2 cellular contexts compared by ENCODE assay signal in genomic region chr2:173750332-173750731, GRCh38.
TF ChIP-seq lines count a peak whose summit lies in the region.

No MANE protein-coding gene starts in this region.

TF ChIP-seq in IMR-90, 13 proteins besides CTCF, POLR2A, EP300 and RAD21:
- TF ChIP-seq, protein P1, sequence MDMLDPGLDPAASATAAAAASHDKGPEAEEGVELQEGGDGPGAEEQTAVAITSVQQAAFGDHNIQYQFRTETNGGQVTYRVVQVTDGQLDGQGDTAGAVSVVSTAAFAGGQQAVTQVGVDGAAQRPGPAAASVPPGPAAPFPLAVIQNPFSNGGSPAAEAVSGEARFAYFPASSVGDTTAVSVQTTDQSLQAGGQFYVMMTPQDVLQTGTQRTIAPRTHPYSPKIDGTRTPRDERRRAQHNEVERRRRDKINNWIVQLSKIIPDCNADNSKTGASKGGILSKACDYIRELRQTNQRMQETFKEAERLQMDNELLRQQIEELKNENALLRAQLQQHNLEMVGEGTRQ (IDR thresholded peaks at IDR 0.05; ENCODE audit: low read depth, low read length) = no peak
- TF ChIP-seq MXI1 (IDR thresholded peaks at IDR 0.05; ENCODE audit: borderline replicate concordance, low read depth, low read length) (no peak), FOS (IDR thresholded peaks at IDR 0.05; ENCODE audit: low read depth, low read length) (no peak), MAZ (IDR thresholded peaks at IDR 0.05; ENCODE audit: borderline replicate concordance, low read depth, low read length) (no peak), CEBPB (IDR thresholded peaks at IDR 0.05; ENCODE audit: low read depth, low read length) (no peak), NFE2L2 (IDR thresholded peaks at IDR 0.05; ENCODE audit: low read depth, low read length) (no peak)

TF ChIP-seq in H1, 55 proteins besides CTCF, POLR2A, EP300 and RAD21:
- TF ChIP-seq TEAD4 (IDR thresholded peaks at IDR 0.05; ENCODE audit: low read depth, low read length) (0 out of 2 replicates have a peak, but pooled peaks have one; percentile 12), ASH2L (IDR thresholded peaks at IDR 0.05; ENCODE audit: low read length) (peak; percentile 21), FOSL1 (IDR thresholded peaks at IDR 0.05; ENCODE audit: insufficient read depth, low read depth, low read length) (no peak)
